ENCODE assay signal across 1 cellular context in genomic region chr7:6442114-6442513, GRCh38.
TF ChIP-seq lines count a peak whose summit lies in the region.

No MANE protein-coding gene starts in this region.

TF ChIP-seq in K562, 482 proteins besides CTCF, POLR2A, EP300 and RAD21:
- TF ChIP-seq ATF3 (IDR thresholded peaks at IDR 0.05) (0 out of 2 replicates have a peak, but pooled peaks have one; percentile 12), ATF3 (CRISPR knock-in tag; conservative IDR thresholded peaks at IDR 0.05) (no peak), USF1 (CRISPR knock-in tag; IDR thresholded peaks at IDR 0.05) (0 out of 2 replicates have a peak, but pooled peaks have one; percentile 16), ZBTB12 (CRISPR knock-in tag; IDR thresholded peaks at IDR 0.05) (no peak), NCOA1 (IDR thresholded peaks at IDR 0.05; ENCODE audit: low read depth) (no peak)
